ENCODE assay signal across 8 cellular contexts in genomic region chr1:203607169-203607873, GRCh38. TPM values are rescaled to one million over a fixed set of nuclear protein-coding genes. Genes with fewer than 3 reads are reported as not detected.
DNase-seq lines count a peak whose midpoint lies in the region; ATAC-seq and TF ChIP-seq lines count a peak whose summit lies in the region.
"Had no signal": no experiment of that assay in that cellular context is flagged by ENCODE, and none has a peak within 500 bp of the region (broad histone marks: within the 10 kb centered on the region; RNA-seq: fewer than 3 reads in every experiment).

No MANE protein-coding gene starts in this region.

- POLR2A ChIA-PET in naive thymus-derived CD8-positive, alpha-beta T cell (lab: Charles Lee), result interaction anchor here (0.6 to 4.2 kb wide), 6 partner anchors 10 to 636 kb away, joined by 3 to 35 read pairs (median 4); partner anchors contain the start of gene ATP2B4

- H4K5ac ChIP-seq in H9 (ENCODE audit: insufficient read length, low read depth, low read length), result no peak overlapping the region

- peak overlapping the region; percentile 55 to 93 (median 80) for H3K4me3 Mint-ChIP-seq in naive thymus-derived CD8-positive, alpha-beta T cell
- H3K4me3 Mint-ChIP-seq in endothelial cell (ENCODE audit: unreplicated experiment), result no peak overlapping the region
- no peak overlapping the region for H3K4me3 Mint-ChIP-seq in H9

- no peak overlapping the region for H3K18ac ChIP-seq in H9 (ENCODE audit: insufficient read length, low read depth, low read length)

- H3K56ac ChIP-seq in H9 (ENCODE audit: insufficient read length, low read depth, low read length), result no peak overlapping the region

- no peaks in the 10 kb centered on the region for H3K9me3 ChIP-seq in H9 (ENCODE audit: control insufficient read depth, low read depth, low read length)

- H3K4ac ChIP-seq in H9 (ENCODE audit: low read depth, low read length), result no peak overlapping the region

- H2BK120ac ChIP-seq in H9 (ENCODE audit: low read depth, low read length, poor library complexity, severe bottlenecking), result no peak overlapping the region

- peak; percentile 96 for DNase-seq in HT1080 (ENCODE audit: low read depth)
- DNase-seq in T-helper 9 cell, result peak; percentile 61
- peak; percentile 89 for DNase-seq in astrocyte of the hippocampus (ENCODE audit: low read depth, low spot score)
- peak; percentile 26 to 83 (median 58) for DNase-seq in naive thymus-derived CD8-positive, alpha-beta T cell
- no peak for DNase-seq in endothelial cell (ENCODE audit: low spot score)
- DNase-seq in H9, result no peak

- no CpG with 5 or more reads among the region's 8 CpGs for WGBS in H9 (ENCODE audit: extremely low coverage, insufficient read length, low lambda C conversion rate)

- no peaks in the 10 kb centered on the region for H3K79me2 ChIP-seq in H9 (ENCODE audit: insufficient read depth, low read length)

- no peak overlapping the region for H3T11ph ChIP-seq in H9 (ENCODE audit: low read length)

- no peak overlapping the region for H2BK15ac ChIP-seq in H9 (ENCODE audit: low read depth, low read length)

- no peak overlapping the region for H3K14ac ChIP-seq in H9 (ENCODE audit: insufficient read depth, low read length)

- H3K4me2 ChIP-seq in H9 (ENCODE audit: insufficient read depth, insufficient read length, low read length), result no peak overlapping the region

- H3K9me3 Mint-ChIP-seq in naive thymus-derived CD8-positive, alpha-beta T cell, result no peaks in the 10 kb centered on the region
- H3K9me3 Mint-ChIP-seq in endothelial cell (ENCODE audit: unreplicated experiment) (no peaks in the 10 kb centered on the region), H9 (peaks cover 0 to 2% of the 10 kb centered on the region in 2 experiments; a peak in 2 of 5 replicates)

- no peak overlapping the region for H2AFZ ChIP-seq in H9 (ENCODE audit: low read length)

- TF ChIP-seq CTCF in endothelial cell (IDR thresholded peaks at IDR 0.05; ENCODE audit: unreplicated experiment) (no peak), H9 (conservative IDR thresholded peaks at IDR 0.05) (no peak)

- H3K27ac Mint-ChIP-seq in naive thymus-derived CD8-positive, alpha-beta T cell, result peak overlapping the region; percentile 40 to 98 (median 94)
- H3K27ac Mint-ChIP-seq in endothelial cell (ENCODE audit: unreplicated experiment), result no peak overlapping the region
- peak overlapping the region in 1 of 3 experiments; percentile 9; a peak in 1 of 7 replicates for H3K27ac Mint-ChIP-seq in H9

- no peak overlapping the region for H2BK5ac ChIP-seq in H9 (ENCODE audit: insufficient read length, low read length)

- H3K27me3 ChIP-seq in H9 (ENCODE audit: insufficient read depth, low read length), result no peaks in the 10 kb centered on the region

- H4K91ac ChIP-seq in H9 (ENCODE audit: insufficient read length, low read depth, low read length), result no peak overlapping the region

- no peaks in the 10 kb centered on the region for H3K79me1 ChIP-seq in H9 (ENCODE audit: insufficient read depth, low read depth, low read length, poor library complexity, severe bottlenecking)

- H4K20me1 ChIP-seq in H9 (ENCODE audit: control insufficient read depth, insufficient read depth, insufficient read length), result no peaks in the 10 kb centered on the region

- no peaks in the 10 kb centered on the region for H3K27me3 Mint-ChIP-seq in naive thymus-derived CD8-positive, alpha-beta T cell
- no peaks in the 10 kb centered on the region for H3K27me3 Mint-ChIP-seq in endothelial cell (ENCODE audit: unreplicated experiment)
- H3K27me3 Mint-ChIP-seq in H9 (ENCODE audit: low read depth), result peaks cover under 1% of the 10 kb centered on the region; the same call in 1 of the 2 replicates

- no peak overlapping the region for H3K23ac ChIP-seq in H9 (ENCODE audit: insufficient read length, low read depth, low read length)

- peak; percentile 92 to 97 for ATAC-seq in naive thymus-derived CD8-positive, alpha-beta T cell
- no peak for ATAC-seq in GM18519 (IDR thresholded peaks at IDR 0.05; ENCODE audit: low FRiP score, unreplicated experiment)

- H3K4me1 ChIP-seq in H9 (ENCODE audit: insufficient read depth, low read length), result no peaks in the 10 kb centered on the region

- H3K27ac ChIP-seq in H9 (ENCODE audit: insufficient read length, low read depth, low read length), result no peak overlapping the region
- H3K27ac ChIP-seq: VCaP had no signal

- H3K9ac ChIP-seq in H9 (ENCODE audit: extremely low read depth, insufficient read length, low read length), result no peak overlapping the region

- peaks cover 20 to 56% (median 51%) of the 10 kb centered on the region in 4 donors for H3K4me1 Mint-ChIP-seq in naive thymus-derived CD8-positive, alpha-beta T cell
- H3K4me1 Mint-ChIP-seq in endothelial cell (ENCODE audit: unreplicated experiment) (peaks cover 8% of the 10 kb centered on the region), H9 (peaks cover 6% of the 10 kb centered on the region in 2 experiments; a peak in 2 of 4 replicates)

- H4K8ac ChIP-seq in H9 (replicated peaks; ENCODE audit: insufficient read length, low read depth, low read length), result no peak overlapping the region

- H2AK5ac ChIP-seq in H9 (ENCODE audit: insufficient read length, low read length), result no peak overlapping the region

- no peaks in the 10 kb centered on the region for H3K36me3 Mint-ChIP-seq in naive thymus-derived CD8-positive, alpha-beta T cell
- H3K36me3 Mint-ChIP-seq in endothelial cell (ENCODE audit: low read depth, unreplicated experiment) (no peaks in the 10 kb centered on the region), H9 (ENCODE audit: insufficient read depth in 1 of 3, low read depth in 3 of 3) (no peaks in the 10 kb centered on the region)

- H2BK12ac ChIP-seq in H9 (ENCODE audit: insufficient read length, low read depth, low read length), result no peak overlapping the region

- H2BK20ac ChIP-seq in H9 (ENCODE audit: low read depth, low read length, poor library complexity, severe bottlenecking), result no peak overlapping the region

- H3K23me2 ChIP-seq in H9 (ENCODE audit: insufficient read length, low read depth, low read length, poor library complexity, severe bottlenecking), result no peaks in the 10 kb centered on the region

RNA-seq across cellular contexts. Expression of gene ATP2B4, which starts 19.3 kb away (rescaled TPM):
- total RNA-seq in HT1080 (2014; rRNA removed; shearing (Covaris generic)), result 10.7 and 15.8 TPM in 2 replicates
- polyA plus RNA-seq in HT1080 (2015; cell fraction: cytosol; rRNA removed), result 11.5 and 15.2 TPM in 2 replicates
- 50.5 and 52.5 TPM in 2 replicates for polyA plus RNA-seq in HT1080 (2015; cell fraction: nucleus; rRNA removed)
- 10 to 100 TPM; 46.8 to 49.5 TPM for total RNA-seq in naive thymus-derived CD8-positive, alpha-beta T cell
- polyA plus RNA-seq in naive thymus-derived CD8-positive, alpha-beta T cell, result 10 to 100 TPM in 1 of 3 donors, 1 to 10 TPM in 2; 4.3 to 17.4 (median 5.3) TPM
- total RNA-seq in endothelial cell (ENCODE audit: unreplicated experiment) (137 TPM), H9 (2021) (14.1 and 15.7 TPM in 2 replicates)

Comparison
In these comparisons a context has a peak if more than half of its experiments do, and no peak if none do; other contexts are left out.
1. DNase-seq: peak in HT1080 (single experiment), T-helper 9 cell (single experiment), astrocyte of the hippocampus (single experiment) and naive thymus-derived CD8-positive, alpha-beta T cell (10 of 10); none in endothelial cell (single experiment) and H9 (single experiment).
2. H3K4me3 Mint-ChIP-seq: peak in naive thymus-derived CD8-positive, alpha-beta T cell (10 of 10); none in endothelial cell (single experiment) and H9 (0 of 2).